ENCODE assay signal across 12 cellular contexts in genomic region chr10:61971016-61971350, GRCh38.
DNase-seq lines count a peak whose midpoint lies in the region; ATAC-seq and TF ChIP-seq lines count a peak whose summit lies in the region.
"Had no signal": no experiment of that assay in that cellular context is flagged by ENCODE, and none has a peak within 500 bp of the region (broad histone marks: within the 10 kb centered on the region; RNA-seq: fewer than 3 reads in every experiment).

No MANE protein-coding gene starts in this region.

- H3K27ac Mint-ChIP-seq in activated CD4-positive, alpha-beta T cell treated with anti-CD3 and anti-CD28 coated beads, Interleukin-2, amount 10 ng/mL, durations not matched to agents 7 days and 5 days: peak overlapping the region; percentile 73
- H3K27ac Mint-ChIP-seq in activated T-helper 1 cell treated with anti-CD3 and anti-CD28 coated beads, Interleukin-12 subunit alpha, Interleukin-12 subunit beta, Interleukin-2, Interleukin-4 antibody, amounts not matched to agents 30 ng/mL and 10 ng/mL and 1 ng/mL, durations not matched to agents 14 hours and 24 hours and 36 hours: peak overlapping the region; percentile 72

- H3K9me3 ChIP-seq in gastroesophageal sphincter (no peaks in the 10 kb centered on the region), stomach (no peaks in the 10 kb centered on the region)

- peak overlapping the region in 3 of 4 donors; percentile 21 to 60 (median 29) for H3K27ac ChIP-seq in gastroesophageal sphincter
- H3K27ac ChIP-seq in stomach: peak overlapping the region in 4 of 5 donors; percentile 14 to 71 (median 52)

- H3K27me3 ChIP-seq in gastroesophageal sphincter (no peaks in the 10 kb centered on the region), stomach (no peaks in the 10 kb centered on the region)
- H3K27me3 ChIP-seq: dorsolateral prefrontal cortex had no signal

- TF ChIP-seq EP300 in gastroesophageal sphincter (IDR thresholded peaks at IDR 0.05) (no peak), stomach (IDR thresholded peaks at IDR 0.05) (no peak)

- no peak for DNase-seq in activated CD4-positive, alpha-beta T cell treated with anti-CD3 and anti-CD28 coated beads, Interleukin-2, amount 10 ng/mL, durations not matched to agents 7 days and 5 days
- no peak for DNase-seq in activated CD4-positive, alpha-beta T cell treated with anti-CD3 and anti-CD28 coated beads, Interleukin-2, amount 50 U/mL, for 48 hours
- DNase-seq in activated T-helper 1 cell treated with anti-CD3 and anti-CD28 coated beads, Interleukin-12 subunit alpha, Interleukin-12 subunit beta, Interleukin-2, Interleukin-4 antibody, amounts not matched to agents 30 ng/mL and 10 ng/mL and 1 ng/mL, durations not matched to agents 14 hours and 24 hours and 36 hours (ENCODE audit: low spot score): no peak
- no peak for DNase-seq in stomach
- DNase-seq in NCI-H526 (lab: John Stamatoyannopoulos, UW): no peak
- no peak for DNase-seq in ureter (ENCODE audit: low spot score)
- no peak for DNase-seq in left colon
- DNase-seq: activated T-cell treated with anti-CD3 and anti-CD28 coated beads for 4 hours, dorsolateral prefrontal cortex, MV-4-11, NCI-H748 treated with DMSO at 0.1 percent for 48 hours had no signal

- H3K4me3 ChIP-seq in gastroesophageal sphincter (no peak overlapping the region), stomach (no peak overlapping the region)

- no peak for TF ChIP-seq CTCF in gastroesophageal sphincter (IDR thresholded peaks at IDR 0.05)
- no peak for TF ChIP-seq CTCF in stomach (IDR thresholded peaks at IDR 0.05)

- intact Hi-C loops in activated T-helper 1 cell treated with anti-CD3 and anti-CD28 coated beads, Interleukin-12 subunit alpha, Interleukin-12 subunit beta, Interleukin-2, Interleukin-4 antibody, amounts not matched to agents 30 ng/mL and 10 ng/mL and 1 ng/mL, durations not matched to agents 14 hours and 24 hours and 36 hours (cut with micrococcal nuclease): no loop called here
- intact Hi-C loops in stomach (cut with DNase I; ENCODE audit: low total_unique reads) (no loop called here), left colon (cut with DNase I, micrococcal nuclease) (no loop called here)

- H3K9me3 Mint-ChIP-seq in activated CD4-positive, alpha-beta T cell treated with anti-CD3 and anti-CD28 coated beads, Interleukin-2, amount 10 ng/mL, durations not matched to agents 7 days and 5 days: peaks cover 6% of the 10 kb centered on the region
- H3K9me3 Mint-ChIP-seq in activated T-helper 1 cell treated with anti-CD3 and anti-CD28 coated beads, Interleukin-12 subunit alpha, Interleukin-12 subunit beta, Interleukin-2, Interleukin-4 antibody, amounts not matched to agents 30 ng/mL and 10 ng/mL and 1 ng/mL, durations not matched to agents 14 hours and 24 hours and 36 hours: peaks cover 2% of the 10 kb centered on the region

- TF ChIP-seq POLR2A in gastroesophageal sphincter (IDR thresholded peaks at IDR 0.05): no peak
- TF ChIP-seq POLR2A in stomach (IDR thresholded peaks at IDR 0.05): no peak

- ATAC-seq in gastroesophageal sphincter: no peak
- no peak for ATAC-seq in left colon

- H3K36me3 Mint-ChIP-seq in activated CD4-positive, alpha-beta T cell treated with anti-CD3 and anti-CD28 coated beads, Interleukin-2, amount 10 ng/mL, durations not matched to agents 7 days and 5 days (ENCODE audit: low read depth): peaks cover 81% of the 10 kb centered on the region
- H3K36me3 Mint-ChIP-seq in activated T-helper 1 cell treated with anti-CD3 and anti-CD28 coated beads, Interleukin-12 subunit alpha, Interleukin-12 subunit beta, Interleukin-2, Interleukin-4 antibody, amounts not matched to agents 30 ng/mL and 10 ng/mL and 1 ng/mL, durations not matched to agents 14 hours and 24 hours and 36 hours (ENCODE audit: low read depth): peaks cover 56% of the 10 kb centered on the region

- H3K4me1 ChIP-seq in gastroesophageal sphincter (peaks cover 23 to 62% (median 26%) of the 10 kb centered on the region in 3 donors), stomach (peaks cover 20 to 56% (median 42%) of the 10 kb centered on the region in 4 donors)

- H3K4me3 Mint-ChIP-seq in activated CD4-positive, alpha-beta T cell treated with anti-CD3 and anti-CD28 coated beads, Interleukin-2, amount 10 ng/mL, durations not matched to agents 7 days and 5 days: no peak overlapping the region
- H3K4me3 Mint-ChIP-seq in activated T-helper 1 cell treated with anti-CD3 and anti-CD28 coated beads, Interleukin-12 subunit alpha, Interleukin-12 subunit beta, Interleukin-2, Interleukin-4 antibody, amounts not matched to agents 30 ng/mL and 10 ng/mL and 1 ng/mL, durations not matched to agents 14 hours and 24 hours and 36 hours: no peak overlapping the region

- H3K36me3 ChIP-seq in gastroesophageal sphincter: no peaks in the 10 kb centered on the region
- H3K36me3 ChIP-seq in stomach: no peaks in the 10 kb centered on the region

- POLR2A ChIA-PET in activated CD4-positive, alpha-beta T cell treated with anti-CD3 and anti-CD28 coated beads, Interleukin-2, amount 10 ng/mL, durations not matched to agents 7 days and 5 days (lab: Charles Lee): no interaction called here

- H3K4me1 Mint-ChIP-seq in activated CD4-positive, alpha-beta T cell treated with anti-CD3 and anti-CD28 coated beads, Interleukin-2, amount 10 ng/mL, durations not matched to agents 7 days and 5 days: peaks cover 63% of the 10 kb centered on the region
- peaks cover 80% of the 10 kb centered on the region for H3K4me1 Mint-ChIP-seq in activated T-helper 1 cell treated with anti-CD3 and anti-CD28 coated beads, Interleukin-12 subunit alpha, Interleukin-12 subunit beta, Interleukin-2, Interleukin-4 antibody, amounts not matched to agents 30 ng/mL and 10 ng/mL and 1 ng/mL, durations not matched to agents 14 hours and 24 hours and 36 hours (ENCODE audit: low read depth)

- H3K27me3 Mint-ChIP-seq in activated CD4-positive, alpha-beta T cell treated with anti-CD3 and anti-CD28 coated beads, Interleukin-2, amount 10 ng/mL, durations not matched to agents 7 days and 5 days: no peaks in the 10 kb centered on the region
- H3K27me3 Mint-ChIP-seq in activated T-helper 1 cell treated with anti-CD3 and anti-CD28 coated beads, Interleukin-12 subunit alpha, Interleukin-12 subunit beta, Interleukin-2, Interleukin-4 antibody, amounts not matched to agents 30 ng/mL and 10 ng/mL and 1 ng/mL, durations not matched to agents 14 hours and 24 hours and 36 hours (ENCODE audit: insufficient read depth): no peaks in the 10 kb centered on the region

- CTCF ChIA-PET in activated CD4-positive, alpha-beta T cell treated with anti-CD3 and anti-CD28 coated beads, Interleukin-2, amount 10 ng/mL, durations not matched to agents 7 days and 5 days (lab: Charles Lee): interaction anchor here (0.7 to 4.8 kb wide), 2 partner anchors 12 to 17 kb away, joined by 4 to 19 read pairs; no protein-coding TSS in a partner anchor
